In genomic region chr1:245611251-245611650, GRCh38 we compare ENCODE assay signal across 23 cellular contexts.
"Had no signal": no experiment of that assay in that cellular context is flagged by ENCODE, and none has a peak within 500 bp of the region (broad histone marks: within the 10 kb centered on the region; RNA-seq: fewer than 3 reads in every experiment).

No MANE protein-coding gene starts in this region.

- H3K4me1 ChIP-seq: gastrocnemius medialis, left lung, lower lobe of right lung had no signal

- H3K9me3 ChIP-seq: esophagus squamous epithelium, gastrocnemius medialis, heart right ventricle, left lung, lower lobe of right lung, mucosa of descending colon had no signal

- DNase-seq: dermis blood vessel endothelial cell; dorsolateral prefrontal cortex; effector CD4-positive, alpha-beta T cell; effector memory CD4-positive, alpha-beta T cell; erythroblast; esophagus squamous epithelium; foreskin fibroblast; foreskin melanocyte; gastrocnemius medialis; glutamatergic neuron; head of caudate nucleus; heart right ventricle; hippocampal formation; left cardiac atrium; left ventricle myocardium superior; lower lobe of right lung; mesenchymal stem cell; mucosa of descending colon; naive B cell; naive thymus-derived CD8-positive, alpha-beta T cell had no signal

- H3K4me3 ChIP-seq: dorsolateral prefrontal cortex, esophagus squamous epithelium, gastrocnemius medialis, heart right ventricle, left lung, lower lobe of right lung, mucosa of descending colon had no signal

- H3K27ac Mint-ChIP-seq: mesothelial cell of epicardium; naive B cell; naive thymus-derived CD8-positive, alpha-beta T cell had no signal

- H3K9me3 Mint-ChIP-seq: mesothelial cell of epicardium; naive B cell; naive thymus-derived CD8-positive, alpha-beta T cell had no signal

- H3K36me3 Mint-ChIP-seq: naive B cell; naive thymus-derived CD8-positive, alpha-beta T cell had no signal

- H3K27me3 ChIP-seq: dorsolateral prefrontal cortex, esophagus squamous epithelium, gastrocnemius medialis, left lung had no signal

- H3K27ac ChIP-seq: dorsolateral prefrontal cortex, epithelial cell of prostate, esophagus squamous epithelium, gastrocnemius medialis, heart right ventricle, left lung, lower lobe of right lung had no signal

- H3K36me3 ChIP-seq: esophagus squamous epithelium, gastrocnemius medialis, heart right ventricle, left lung, lower lobe of right lung had no signal

- H3K4me3 Mint-ChIP-seq: mesothelial cell of epicardium; naive B cell; naive thymus-derived CD8-positive, alpha-beta T cell had no signal
